Comparison of ENCODE assay signal across 1 cellular context in the genomic region with DNA sequence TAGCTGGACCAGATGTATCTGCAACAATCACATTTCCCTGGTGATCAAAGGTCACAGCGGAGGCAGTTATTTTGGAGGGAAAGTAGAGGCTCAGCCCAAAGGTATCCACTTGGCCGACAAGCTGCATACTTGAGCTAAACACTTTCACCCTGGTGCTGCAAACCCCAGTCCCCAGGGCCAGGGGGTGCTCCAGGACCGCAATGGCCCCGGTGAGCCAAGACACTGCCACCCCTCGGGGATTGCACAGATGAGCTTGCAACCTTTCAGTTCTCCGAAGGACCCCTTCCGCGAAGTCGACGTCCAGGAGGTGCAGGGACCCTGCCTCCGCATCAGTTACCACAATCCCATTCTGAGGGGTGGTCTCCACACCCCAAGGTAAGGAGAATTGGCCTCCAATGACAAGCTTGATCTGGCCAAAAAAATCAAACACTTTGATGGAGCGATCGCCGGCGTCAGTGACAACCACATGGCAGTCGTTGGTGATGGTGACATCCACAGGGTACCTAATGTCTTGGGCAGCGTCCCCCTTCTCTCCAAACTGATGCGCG.
A peak's percentile ranks its signal among the peaks of the same experiment; 100 is the strongest.
TF ChIP-seq lines count a peak whose summit lies in the region.

No MANE protein-coding gene starts in this region.

TF ChIP-seq in GM12878, 131 proteins besides CTCF, POLR2A, EP300 and RAD21:
- TF ChIP-seq RUNX3 (IDR thresholded peaks at IDR 0.05; ENCODE audit: low read length) (no peak), SMC3 (IDR thresholded peaks at IDR 0.05; ENCODE audit: borderline replicate concordance, low read length) (peak; percentile 22; the same call in 1 of the 2 replicates)
